In genomic region chr1:62343911-62344310, GRCh38 we compare ENCODE assay signal across 10 cellular contexts. TPM values are rescaled to one million over a fixed set of nuclear protein-coding genes. Genes with fewer than 3 reads are reported as not detected.
"Had no signal": no experiment of that assay in that cellular context is flagged by ENCODE, and none has a peak within 500 bp of the region (broad histone marks: within the 10 kb centered on the region; RNA-seq: fewer than 3 reads in every experiment).

No MANE protein-coding gene starts in this region.

- FAIRE-seq: HepG2 had no signal

- H3K36me3 ChIP-seq: HAP-1 had no signal

- H3K4me3 ChIP-seq: GM23248, HAP-1 had no signal

- H3K4me3 Mint-ChIP-seq: HFFc6, IgD-negative memory B cell had no signal

- H3K36me3 Mint-ChIP-seq: IgD-negative memory B cell had no signal

- H3K9me3 Mint-ChIP-seq: HFFc6, IgD-negative memory B cell had no signal

- H3K4me1 ChIP-seq: HAP-1 had no signal

- H3K9me3 ChIP-seq: HAP-1 had no signal

- H3K27ac ChIP-seq: GM23248, HL-60 had no signal

- H3K4me1 Mint-ChIP-seq: IgD-negative memory B cell had no signal

- H3K27ac Mint-ChIP-seq: HFFc6 had no signal

- H3K9ac ChIP-seq: GM23248 had no signal

- H2AFZ ChIP-seq: GM23248 had no signal

- DNase-seq: GM23248, GOT3, H7, HFFc6 had no signal

RNA-seq across cellular contexts. Expression of gene KANK4, which starts 24.7 kb away (rescaled TPM):
- total RNA-seq: H4, HFFc6, HT1080 had no signal
- polyA plus RNA-seq: IgD-negative memory B cell had no signal
